Comparison of ENCODE assay signal across 8 cellular contexts in the genomic region with DNA sequence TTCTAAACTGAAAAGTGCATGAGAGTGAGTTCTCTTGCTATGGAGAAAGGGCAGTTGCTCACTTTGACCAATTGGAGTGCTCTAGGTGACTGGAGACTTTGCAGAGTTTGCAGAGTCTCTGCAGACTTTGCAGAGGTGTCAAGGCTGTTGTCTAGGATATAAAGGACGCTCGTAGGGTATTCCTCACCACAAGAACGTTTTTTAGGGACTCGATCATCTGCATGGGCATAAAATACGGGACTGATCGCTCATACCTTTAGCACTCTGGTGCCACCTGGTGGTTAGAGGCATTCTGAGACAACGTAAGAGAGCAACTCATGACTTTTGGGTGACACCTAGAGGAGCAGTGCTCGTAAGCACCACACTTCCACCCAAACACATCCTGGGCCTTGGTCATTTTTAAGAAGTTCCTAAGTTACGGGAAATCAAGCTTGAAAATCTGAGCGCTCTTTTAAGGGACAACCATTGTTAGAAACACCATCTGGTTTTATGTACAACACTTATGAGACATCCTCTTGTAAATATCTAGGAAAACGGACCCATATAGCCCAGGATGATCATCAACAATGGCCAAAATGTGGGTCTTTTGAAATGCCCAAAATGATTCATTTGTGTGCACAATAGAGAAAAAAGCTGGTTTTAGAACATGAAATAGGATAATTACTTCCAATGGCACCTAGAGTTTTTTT. TPM values are rescaled to one million over a fixed set of nuclear protein-coding genes. Genes with fewer than 3 reads are reported as not detected.
DNase-seq lines count a peak whose midpoint lies in the region; ATAC-seq, FAIRE-seq and TF ChIP-seq lines count a peak whose summit lies in the region.

No MANE protein-coding gene starts in this region.

- H3K27ac Mint-ChIP-seq in activated T-cell treated with anti-CD3 and anti-CD28 coated beads, Interleukin-2, amount 50 U/mL, for 24 hours: no peak overlapping the region

- ATAC-seq in GM21423 (IDR thresholded peaks at IDR 0.05; ENCODE audit: unreplicated experiment): peak; percentile 90

- no peaks in the 10 kb centered on the region for H3K9me2 ChIP-seq in neural cell (ENCODE audit: insufficient read depth, low read length)

- H3K4me2 ChIP-seq in fibroblast of lung (ENCODE audit: extremely low read depth, insufficient read depth, low read length) (peak overlapping the region; percentile 38), neural cell (ENCODE audit: low read length) (no peak overlapping the region)

- DNase-seq in C1 segment of cervical spinal cord (lab: John Stamatoyannopoulos, UW) (peak in 12 of 14 donors; percentile 32 to 82 (median 72)), LNCaP clone FGC (ENCODE audit: low read depth) (peak; percentile 83), RCC 7860 (ENCODE audit: low spot score) (peak; percentile 75), fibroblast of lung (ENCODE audit: low read depth in 2 of 2) (peak; percentile 81 to 96)
- DNase-seq in activated T-cell treated with anti-CD3 and anti-CD28 coated beads, Interleukin-2, amount 50 U/mL, for 24 hours: peak; percentile 83
- peak; percentile 78 for DNase-seq in stimulated activated naive CD4-positive, alpha-beta T cell treated with Interleukin-2 at 50 U/mL for 16 hours (lab: John Stamatoyannopoulos, UW)

- no peaks in the 10 kb centered on the region for H3K36me3 Mint-ChIP-seq in activated T-cell treated with anti-CD3 and anti-CD28 coated beads, Interleukin-2, amount 50 U/mL, for 24 hours (ENCODE audit: low read depth)

- TF ChIP-seq CTCF in LNCaP clone FGC (IDR thresholded peaks at IDR 0.05; ENCODE audit: control insufficient read depth, extremely low read depth, insufficient read depth): peak; percentile 100
- TF ChIP-seq CTCF in fibroblast of lung (conservative IDR thresholded peaks at IDR 0.05 in 1 of 2, IDR thresholded peaks at IDR 0.05 in 1 of 2; ENCODE audit: low read depth in 1 of 2, low read length in 2 of 2): peak; percentile 92 to 100
- peak; percentile 99 for TF ChIP-seq CTCF in neural cell (IDR thresholded peaks at IDR 0.05; ENCODE audit: poor library complexity, severe bottlenecking)

- peak; percentile 93 for TF ChIP-seq RAD21 in neural cell (conservative IDR thresholded peaks at IDR 0.05)

- peaks cover 28% of the 10 kb centered on the region for H3K27me3 Mint-ChIP-seq in activated T-cell treated with anti-CD3 and anti-CD28 coated beads, Interleukin-2, amount 50 U/mL, for 24 hours

- H3F3A ChIP-seq in neural cell (ENCODE audit: insufficient read depth, low read length, poor library complexity, severe bottlenecking): no peaks in the 10 kb centered on the region

- peaks cover 6% of the 10 kb centered on the region for H3K4me1 ChIP-seq in fibroblast of lung (ENCODE audit: control insufficient read depth, extremely low read depth, insufficient read depth, low read length)

- H4K20me1 ChIP-seq in fibroblast of lung (ENCODE audit: control insufficient read depth, extremely low read depth, insufficient read depth, low read length) (no peaks in the 10 kb centered on the region), neural cell (ENCODE audit: insufficient read depth) (no peaks in the 10 kb centered on the region)

- H3K4me3 ChIP-seq in LNCaP clone FGC (ENCODE audit: low read depth, low read length) (no peak overlapping the region), fibroblast of lung (replicated peaks in 1 of 4; ENCODE audit: control extremely low read depth in 1 of 4, insufficient read depth in 1 of 4, low read depth in 3 of 4, low read length in 4 of 4) (peak overlapping the region in 2 of 4 experiments; percentile 22 to 33), neural cell (ENCODE audit: low read length) (no peak overlapping the region)

- H3K4me1 Mint-ChIP-seq in activated T-cell treated with anti-CD3 and anti-CD28 coated beads, Interleukin-2, amount 50 U/mL, for 24 hours (ENCODE audit: low read depth): peaks cover 6% of the 10 kb centered on the region

- H2AFZ ChIP-seq in fibroblast of lung (ENCODE audit: low read length) (peak overlapping the region; percentile 75), neural cell (ENCODE audit: low read depth, low read length) (no peak overlapping the region)

- H3K9me3 Mint-ChIP-seq in activated T-cell treated with anti-CD3 and anti-CD28 coated beads, Interleukin-2, amount 50 U/mL, for 24 hours: no peaks in the 10 kb centered on the region

- H3K9me3 ChIP-seq in fibroblast of lung (ENCODE audit: control insufficient read depth, insufficient read depth, low read depth, low read length) (no peaks in the 10 kb centered on the region), neural cell (ENCODE audit: low read length) (no peaks in the 10 kb centered on the region)

- no peak for TF ChIP-seq EP300 in neural cell (conservative IDR thresholded peaks at IDR 0.05; ENCODE audit: poor library complexity, severe bottlenecking)

- no peaks in the 10 kb centered on the region for H3K36me3 ChIP-seq in fibroblast of lung (ENCODE audit: control insufficient read depth, insufficient read depth, low read length)
- H3K36me3 ChIP-seq in neural cell (ENCODE audit: insufficient read depth, low read length): no peaks in the 10 kb centered on the region

- H3K79me2 ChIP-seq in fibroblast of lung (ENCODE audit: control insufficient read depth, insufficient read depth, low read length): no peaks in the 10 kb centered on the region
- no peaks in the 10 kb centered on the region for H3K79me2 ChIP-seq in neural cell (replicated peaks; ENCODE audit: insufficient read depth, low read length)

- H3K9ac ChIP-seq in fibroblast of lung (ENCODE audit: insufficient read depth, low read length) (no peak overlapping the region), neural cell (ENCODE audit: low read length) (no peak overlapping the region)

- FAIRE-seq in RCC 7860 (lab: Jason Lieb, UNC): peak; percentile 64

- no peak overlapping the region for H3K4me3 Mint-ChIP-seq in activated T-cell treated with anti-CD3 and anti-CD28 coated beads, Interleukin-2, amount 50 U/mL, for 24 hours

- H3K27me3 ChIP-seq in fibroblast of lung (ENCODE audit: control insufficient read depth, insufficient read depth, low read length) (no peaks in the 10 kb centered on the region), neural cell (ENCODE audit: insufficient read depth, low read depth, low read length) (no peaks in the 10 kb centered on the region)

- H3K27ac ChIP-seq in fibroblast of lung (ENCODE audit: insufficient read depth, low read length): no peak overlapping the region
- H3K27ac ChIP-seq in neural cell (ENCODE audit: low read length): no peak overlapping the region

TF ChIP-seq in neural cell, 6 proteins besides CTCF, POLR2A, EP300 and RAD21:
- TF ChIP-seq MXI1 (conservative IDR thresholded peaks at IDR 0.05; ENCODE audit: poor library complexity, severe bottlenecking) (no peak), POLR2AphosphoS5 (IDR thresholded peaks at IDR 0.05) (no peak), EZH2 (IDR thresholded peaks at IDR 0.05; ENCODE audit: borderline replicate concordance, insufficient read depth, low read length, poor library complexity, severe bottlenecking) (no peak), SMC3 (conservative IDR thresholded peaks at IDR 0.05; ENCODE audit: poor library complexity) (peak; percentile 97), TAF1 (IDR thresholded peaks at IDR 0.05; ENCODE audit: low read depth) (no peak), REST (IDR thresholded peaks at IDR 0.05; ENCODE audit: borderline replicate concordance) (no peak)
TF ChIP-seq in neural cell: peak in this region for 1.

RNA-seq across cellular contexts. Expression of gene XCR1, which starts 51.6 kb away (rescaled TPM):
- total RNA-seq in fibroblast of lung: under 0.01 TPM in 1 of 2 replicates, not detected in the other
- polyA plus RNA-seq in fibroblast of lung (0.01 and 0.02 TPM in 2 replicates), neural cell (not detected in 2 replicates)
- polyA plus RNA-seq in fibroblast of lung (2012): not detected in 2 replicates
- polyA minus RNA-seq in fibroblast of lung (ENCODE audit: low replicate concordance) (not detected in 2 replicates), neural cell (not detected in 2 replicates)
